9 cellular contexts compared by ENCODE assay signal in the genomic region with DNA sequence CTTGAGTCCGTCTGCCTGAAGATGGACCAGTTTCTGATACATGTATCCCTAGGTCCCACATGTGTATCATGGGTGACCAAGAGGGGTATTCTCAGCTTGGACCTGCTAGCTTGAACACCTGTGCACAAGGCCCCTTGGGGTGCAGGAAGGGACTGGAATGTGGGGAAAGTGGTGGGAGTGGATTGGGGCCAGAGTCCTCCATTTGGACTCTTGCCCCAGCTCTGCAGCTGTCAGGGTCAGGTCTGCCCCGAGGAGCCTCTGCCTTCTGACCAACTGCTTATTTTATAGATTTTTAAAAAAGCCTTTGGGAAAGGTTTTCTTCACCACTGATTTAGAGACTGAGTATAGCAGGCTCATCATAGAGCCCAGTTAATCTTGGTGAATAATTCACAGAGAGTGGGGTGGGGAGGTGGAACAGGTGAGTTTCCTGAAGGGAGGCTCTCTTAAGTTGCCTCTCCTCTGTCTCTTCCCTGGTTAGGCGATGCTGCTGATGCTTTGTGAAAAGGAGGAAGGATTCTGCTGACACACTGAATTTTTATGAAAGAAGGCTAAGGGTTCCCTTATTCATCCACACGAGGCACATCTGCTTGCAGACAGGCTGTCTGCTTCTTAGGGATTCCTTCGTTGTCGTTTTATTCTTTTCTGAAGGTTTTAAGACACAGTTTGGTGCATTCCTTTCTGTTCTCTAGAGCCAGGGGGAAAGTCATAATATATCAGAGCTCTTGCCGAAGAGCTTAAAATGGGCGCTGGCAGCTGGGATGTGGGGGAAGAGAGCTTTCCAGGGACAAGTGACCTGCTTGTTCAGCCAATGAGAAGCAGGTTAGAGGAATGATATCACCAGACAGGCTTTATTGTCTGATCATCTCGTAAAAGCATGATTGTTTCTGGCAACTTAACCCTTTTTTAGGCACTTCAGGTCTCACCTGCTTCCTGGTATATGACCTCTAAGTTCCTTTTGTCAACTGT. TPM values are rescaled to one million over a fixed set of nuclear protein-coding genes. Genes with fewer than 3 reads are reported as not detected.
DNase-seq lines count a peak whose midpoint lies in the region; ATAC-seq, FAIRE-seq and TF ChIP-seq lines count a peak whose summit lies in the region.
"Had no signal": no experiment of that assay in that cellular context is flagged by ENCODE, and none has a peak within 500 bp of the region (broad histone marks: within the 10 kb centered on the region; RNA-seq: fewer than 3 reads in every experiment).

No MANE protein-coding gene starts in this region.

- peaks cover 53% of the 10 kb centered on the region for H3K79me2 ChIP-seq in GM12878 (ENCODE audit: control insufficient read depth, insufficient read depth, low read length)

- BruUV-seq in GM12878 (replicated peaks; lab: Mats Ljungman, UMichigan), result no TSS peak

- H3K9ac ChIP-seq in BLaER1 (peak overlapping the region; percentile 26; the same call in 1 of the 2 replicates), GM12878 (ENCODE audit: control insufficient read depth, insufficient read depth, low read length) (no peak overlapping the region)

- H3K27ac ChIP-seq in BLaER1 (0 out of 2 replicates have a peak overlapping the region, but pooled peaks have one; percentile 32), GM12878 (ENCODE audit: control insufficient read depth, insufficient read depth) (no peak overlapping the region), mesodermal cell (ENCODE audit: low read depth, low read length, severe bottlenecking) (peak overlapping the region; percentile 65), tibial nerve (no peak overlapping the region)

- RAD21 ChIA-PET in GM12878 (lab: Charles Lee; ENCODE audit: unreplicated experiment), result no interaction called here

- no peak for TF ChIP-seq CTCF in GM12878 (IDR thresholded peaks at IDR 0.05 in 2 of 3, conservative IDR thresholded peaks at IDR 0.05 in 1 of 3; ENCODE audit: control insufficient read depth in 2 of 3, extremely low read depth in 1 of 3, insufficient read depth in 1 of 3, low read depth in 3 of 3, low read length in 3 of 3)
- no peak for TF ChIP-seq CTCF in tibial nerve (IDR thresholded peaks at IDR 0.05)
- TF ChIP-seq CTCF in BE2C (IDR thresholded peaks at IDR 0.05; ENCODE audit: low read depth, low read length), result no peak

- peaks cover 87% of the 10 kb centered on the region for H4K20me1 ChIP-seq in BLaER1
- no peaks in the 10 kb centered on the region for H4K20me1 ChIP-seq in GM12878 (ENCODE audit: control insufficient read depth, insufficient read depth)

- peaks cover 65% of the 10 kb centered on the region for H3K4me1 ChIP-seq in BLaER1
- H3K4me1 ChIP-seq in GM12878 (ENCODE audit: control insufficient read depth, insufficient read depth, low read length), result peaks cover 33% of the 10 kb centered on the region
- peaks cover 6% of the 10 kb centered on the region for H3K4me1 ChIP-seq in mesodermal cell (ENCODE audit: control insufficient read depth, insufficient read depth, low read length, poor library complexity, severe bottlenecking)
- H3K4me1 ChIP-seq in tibial nerve, result peaks cover 0 to 31% (median 12%) of the 10 kb centered on the region in 4 donors
- no peaks in the 10 kb centered on the region for H3K4me1 ChIP-seq in BE2C

- ATAC-seq in GM12878 (no peak; the same call in 2 of the 3 replicates), GM18505 (IDR thresholded peaks at IDR 0.05; ENCODE audit: unreplicated experiment) (no peak)

- POLR2A ChIA-PET in GM12878 (lab: Charles Lee), result interaction anchor here (1.1 kb wide), 1 partner anchor 35 kb away, joined by 3 read pairs; no protein-coding TSS in a partner anchor

- H3K9me3 ChIP-seq in BLaER1, result no peaks in the 10 kb centered on the region
- no peaks in the 10 kb centered on the region for H3K9me3 ChIP-seq in GM12878 (replicated peaks; ENCODE audit: control insufficient read depth, insufficient read depth, low read length)
- no peaks in the 10 kb centered on the region for H3K9me3 ChIP-seq in mesodermal cell (ENCODE audit: control insufficient read depth, low read length)
- no peaks in the 10 kb centered on the region for H3K9me3 ChIP-seq in tibial nerve
- no peaks in the 10 kb centered on the region for H3K9me3 ChIP-seq in BE2C

- no peak for FAIRE-seq in GM12878 (lab: Jason Lieb, UNC)

- TF ChIP-seq RAD21 in GM12878 (IDR thresholded peaks at IDR 0.05; ENCODE audit: insufficient read depth, low read depth, low read length), result no peak

- H3K36me3 ChIP-seq in BLaER1 (peaks cover 40% of the 10 kb centered on the region), GM12878 (ENCODE audit: control insufficient read depth in 2 of 2, insufficient read depth in 2 of 2, low read length in 1 of 2) (peaks cover 0 to 10% of the 10 kb centered on the region in 2 experiments; a peak in 3 of 4 replicates), mesodermal cell (ENCODE audit: control insufficient read depth, insufficient read depth, low read length) (peaks cover 10% of the 10 kb centered on the region), tibial nerve (peaks cover 0 to 27% (median 4%) of the 10 kb centered on the region in 3 donors), BE2C (no peaks in the 10 kb centered on the region)

- DNase-seq in NCI-H1694 (lab: John Stamatoyannopoulos, UW) (peak; percentile 27), GM12878 (ENCODE audit: low read depth, low spot score) (no peak), tibial nerve (ENCODE audit: low spot score in 2 of 2) (no peak), BE2C (no peak)
- no peak for DNase-seq in activated CD4-positive, CD25-positive, alpha-beta regulatory T cell (lab: John Stamatoyannopoulos, UW)
- DNase-seq: left cardiac atrium had no signal

- no peak for TF ChIP-seq POLR2A in GM12878 (IDR thresholded peaks at IDR 0.05; ENCODE audit: low read depth, low read length)
- no peak for TF ChIP-seq POLR2A in tibial nerve (IDR thresholded peaks at IDR 0.05)
- no peak for TF ChIP-seq POLR2A in GM18505 (IDR thresholded peaks at IDR 0.05; ENCODE audit: borderline replicate concordance, extremely low read depth, insufficient read depth, insufficient read length)

- SMC1A ChIA-PET in GM12878 (lab: Charles Lee; ENCODE audit: uncharacterized antibody, unreplicated experiment), result interaction anchor here (1.1 to 1.3 kb wide), 2 partner anchors 11 to 12 kb away, joined by 3 to 7 read pairs; no protein-coding TSS in a partner anchor

- H3K27me3 ChIP-seq in BLaER1 (no peaks in the 10 kb centered on the region), GM12878 (replicated peaks in 1 of 2; ENCODE audit: control insufficient read depth in 2 of 2, insufficient read depth in 2 of 2, low read length in 1 of 2) (no peaks in the 10 kb centered on the region), tibial nerve (no peaks in the 10 kb centered on the region), BE2C (no peaks in the 10 kb centered on the region)

- intact Hi-C loops in GM12878 (cut with micrococcal nuclease; ENCODE audit: unreplicated experiment), result no loop called here

- H3K4me2 ChIP-seq in BLaER1, result peak overlapping the region; percentile 60
- peak overlapping the region; percentile 60; the same call in 1 of the 2 replicates for H3K4me2 ChIP-seq in GM12878 (ENCODE audit: control insufficient read depth, insufficient read depth)

- in situ Hi-C loops in GM12878 (cut with MboI), result no loop called here

- CTCF ChIA-PET in GM12878 (lab: Yijun Ruan, JAX), result interaction anchor here (1.5 kb wide), 1 partner anchor 139 kb away, joined by 7 read pairs; no protein-coding TSS in a partner anchor

- TF ChIP-seq EP300 in GM12878 (IDR thresholded peaks at IDR 0.05; ENCODE audit: borderline replicate concordance in 1 of 2, control insufficient read depth in 1 of 2, low read depth in 2 of 2, low read length in 2 of 2), result no peak
- no peak for TF ChIP-seq EP300 in tibial nerve (IDR thresholded peaks at IDR 0.05)

- H2AFZ ChIP-seq in GM12878 (ENCODE audit: control insufficient read depth, low read depth, low read length), result no peak overlapping the region

- no peak overlapping the region for H3K4me3 ChIP-seq in BLaER1
- H3K4me3 ChIP-seq in GM12878, result no peak overlapping the region
- H3K4me3 ChIP-seq in mesodermal cell (ENCODE audit: extremely low read depth, insufficient read depth, low read length, poor library complexity, severe bottlenecking), result no peak overlapping the region
- H3K4me3 ChIP-seq in tibial nerve, result no peak overlapping the region
- no peak overlapping the region for H3K4me3 ChIP-seq in BE2C (ENCODE audit: low read depth, low read length)

- WGBS in GM12878 (ENCODE audit: insufficient coverage, insufficient replicate concordance, low lambda C conversion rate, missing lambda C conversion rate), result 84% methylated on average over 9 of the region's 9 CpGs
- 66 to 68% methylated on average over 5 to 7 of the region's 9 CpGs for WGBS in mesodermal cell (ENCODE audit: insufficient coverage in 2 of 2), 2 experiments
- 24 to 32% methylated on average over 9 of the region's 9 CpGs for WGBS in tibial nerve, 2 donors

TF ChIP-seq in GM12878, 131 proteins besides CTCF, POLR2A, EP300 and RAD21 (continues in another document):
- no peak for TF ChIP-seq YY1 (IDR thresholded peaks at IDR 0.05; ENCODE audit: low read depth, low read length)

RNA-seq across cellular contexts. Expression of gene TRIM44, which starts 19.9 kb away (rescaled TPM):
- 41.8 and 42.1 TPM in 2 replicates for total RNA-seq in GM12878 (2013; cell fraction: nucleolus; rRNA removed)
- total RNA-seq in GM12878 (2014; rRNA removed) (17.8 and 18.6 TPM in 2 replicates), GM12878 (2014; rRNA removed; fragmentation: Illumina TruSeq; extraction: Trizol) (17.4 and 17.5 TPM in 2 replicates), GM12878 (2021) (51.2 and 54.5 TPM in 2 replicates), tibial nerve (10 to 100 TPM; 22.3 to 46.7 (median 39.5) TPM)
- 10.2 TPM for polyA plus RNA-seq in GM12878 (2011; ENCODE audit: low read depth)
- polyA plus RNA-seq in GM12878 (2011; rRNA removed) (86.4 and 93.0 TPM in 2 replicates), GM12878 (2014; fragmentation: Illumina TruSeq; extraction: Trizol) (53.0 and 61.9 TPM in 2 replicates), GM12878 (2014; fragmentation: Nextera tagmentation; extraction: Ambion mirVana) (1 to 10 TPM; 6.7 to 8.9 TPM), GM12878 (2014; rRNA removed) (25.8 and 27.1 TPM in 2 replicates), GM12878 (2016; fragmentation: Nextera tagmentation; extraction: Ambion mirVana) (10 to 100 TPM; 29.4 to 40.1 TPM)
- polyA plus RNA-seq in GM12878 (2011; cell fraction: cytosol; rRNA removed), result 55.2 and 67.9 TPM in 2 replicates
- polyA plus RNA-seq in GM12878 (2011; cell fraction: nucleus; rRNA removed), result 112 and 116 TPM in 2 replicates
- 16.1 and 27.8 TPM in 2 replicates for polyA plus RNA-seq in GM12878 (2012)
- polyA minus RNA-seq in GM12878 (2011; rRNA and poly(A)+ RNA removed), result 82.1 and 117 TPM in 2 replicates
- polyA minus RNA-seq in GM12878 (2011; cell fraction: cytosol; rRNA and poly(A)+ RNA removed), result 22.2 and 23.4 TPM in 2 replicates
- 10.6 and 15.8 TPM in 2 replicates for polyA minus RNA-seq in GM12878 (2011; cell fraction: nucleus; rRNA and poly(A)+ RNA removed)
- 33.0 TPM for polyA plus RNA-seq in mesodermal cell (2013, experiment 1 of 2)
- 32.7 TPM for polyA plus RNA-seq in mesodermal cell (2013, experiment 2 of 2)
- 16.1 TPM for polyA plus RNA-seq in BE2C (2012; ENCODE audit: insufficient read depth, insufficient read length, low read depth)

Comparison
In these comparisons a context has a peak if more than half of its experiments do, and no peak if none do; other contexts are left out.
1. H3K27ac ChIP-seq: peak in BLaER1 (single experiment) and mesodermal cell (single experiment); none in GM12878 (single experiment) and tibial nerve (0 of 4).